In genomic region chr13:40503966-40504591, GRCh38 we compare ENCODE assay signal across 1 cellular context.
TF ChIP-seq lines count a peak whose summit lies in the region.

No MANE protein-coding gene starts in this region.

TF ChIP-seq in SK-N-SH, 30 proteins besides CTCF, POLR2A, EP300 and RAD21 (continued from another document):
- TF ChIP-seq TEAD4 (IDR thresholded peaks at IDR 0.05; ENCODE audit: borderline replicate concordance, insufficient read depth) (peak; percentile 49; the same call in 1 of the 2 replicates), MEF2A (IDR thresholded peaks at IDR 0.05; ENCODE audit: borderline replicate concordance, low read depth) (no peak), RFX5 (IDR thresholded peaks at IDR 0.05; ENCODE audit: low read length) (no peak), IRF3 (IDR thresholded peaks at IDR 0.05; ENCODE audit: low read depth, low read length) (no peak), USF1 (IDR thresholded peaks at IDR 0.05; ENCODE audit: borderline replicate concordance, low read depth) (no peak), YY1 (IDR thresholded peaks at IDR 0.05; ENCODE audit: low read depth) (no peak; the same call in 1 of the 2 replicates), EZH2phosphoT487 (IDR thresholded peaks at IDR 0.05; ENCODE audit: borderline replicate concordance, low read depth) (no peak), SIN3A (IDR thresholded peaks at IDR 0.05; ENCODE audit: borderline replicate concordance, low read depth, low read length) (no peak), FOXJ3 (CRISPR knock-in tag; IDR thresholded peaks at IDR 0.05) (no peak), GATA2 (CRISPR knock-in tag; IDR thresholded peaks at IDR 0.05) (no peak), RCOR1 (IDR thresholded peaks at IDR 0.05; ENCODE audit: low read length) (no peak)
TF ChIP-seq in SK-N-SH: peak in this region for 8.
